In the genomic region with DNA sequence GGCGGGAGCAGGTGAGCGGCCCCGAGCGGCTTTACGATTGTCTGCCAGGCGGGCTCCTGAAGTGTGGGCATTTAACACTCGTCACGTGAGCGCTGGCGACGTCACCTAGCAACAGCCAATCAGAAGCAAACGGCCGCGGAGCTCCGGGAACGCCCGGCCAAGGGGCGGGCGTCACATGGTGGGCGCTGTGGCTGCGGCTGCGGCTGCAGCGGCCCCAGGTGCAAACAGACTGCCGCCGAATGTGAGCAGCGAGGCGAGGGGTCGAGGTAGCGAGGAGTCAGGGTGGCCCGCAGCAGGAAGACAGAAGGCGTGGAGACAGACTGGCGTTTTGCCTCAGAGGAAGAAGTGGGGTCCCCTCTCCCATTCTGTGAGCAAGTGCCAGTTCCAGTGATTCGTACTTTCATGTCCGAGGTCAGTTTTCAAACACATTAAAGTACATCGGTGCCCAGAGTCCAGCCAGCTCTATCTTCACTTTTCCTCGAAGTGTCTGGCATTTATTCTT, we compare ENCODE assay signal across 8 cellular contexts. TPM values are rescaled to one million over a fixed set of nuclear protein-coding genes. Genes with fewer than 3 reads are reported as not detected.
DNase-seq lines count a peak whose midpoint lies in the region; ATAC-seq and TF ChIP-seq lines count a peak whose summit lies in the region.

A gene (minus strand): TSS at position 43 of the 502 bp plus-strand sequence. CDS start 362 bp downstream, outside the sequence.

- H3K36me3 ChIP-seq in ACC112 (ENCODE audit: insufficient read depth, low read length) (no peaks in the 10 kb centered on the region), kidney epithelial cell (ENCODE audit: control insufficient read depth, insufficient read depth, low read length) (no peaks in the 10 kb centered on the region)

- H3K27me3 ChIP-seq in ACC112 (ENCODE audit: insufficient read depth, low read length) (no peaks in the 10 kb centered on the region), kidney epithelial cell (ENCODE audit: control insufficient read depth, insufficient read depth, low read length) (peaks cover 57% of the 10 kb centered on the region)

- H3K4me1 ChIP-seq in ACC112 (ENCODE audit: control insufficient read depth, insufficient read depth, low read length, unreplicated experiment), result peaks cover 22% of the 10 kb centered on the region

- peak within 1 kb of the TSS; percentile 76 for H2AFZ ChIP-seq in ACC112 (ENCODE audit: low read length, unreplicated experiment)

- peak within 1 kb of the TSS; percentile 11; the same call in 1 of the 2 replicates for H3K27ac ChIP-seq in ACC112 (ENCODE audit: low read depth, low read length)
- H3K27ac ChIP-seq in caudate nucleus (ENCODE audit: low read depth, low read length), result no peak within 1 kb of the TSS

- DNase-seq in NCI-H2029 treated with DMSO at 0.1 percent for 48 hours (lab: John Stamatoyannopoulos, UW) (peak; percentile 48), T1000 (lab: John Stamatoyannopoulos, UW) (peak; percentile 93), caudate nucleus (lab: John Stamatoyannopoulos, UW) (peak in 55 of 61 donors; percentile 13 to 89 (median 63)), kidney epithelial cell (ENCODE audit: low read depth) (peak; percentile 41)
- DNase-seq in stimulated activated CD4-positive, alpha-beta T cell treated with anti-CD3 and anti-CD28 coated beads, Interleukin-2, amount 100 ng/mL, for 24 hours, result peak; percentile 68 to 81

- H3K4me3 ChIP-seq in ACC112 (ENCODE audit: low read depth, low read length) (peak within 1 kb of the TSS; percentile 88), kidney epithelial cell (ENCODE audit: low read depth, low read length) (peak within 1 kb of the TSS; percentile 45)

- ATAC-seq in GM18511 (IDR thresholded peaks at IDR 0.05; ENCODE audit: unreplicated experiment) (peak; percentile 79), HG02943 (IDR thresholded peaks at IDR 0.05; ENCODE audit: low read depth, unreplicated experiment) (peak; percentile 70)

- peaks cover 16% of the 10 kb centered on the region for H3K79me2 ChIP-seq in ACC112 (ENCODE audit: control insufficient read depth, insufficient read depth, low read length, unreplicated experiment)

- no peak for TF ChIP-seq CTCF in kidney epithelial cell (IDR thresholded peaks at IDR 0.05; ENCODE audit: insufficient read depth, low read length, poor library complexity, severe bottlenecking)

RNA-seq across cellular contexts. Expression of the gene that starts here (rescaled TPM):
- 0.08 TPM in 1 of 2 replicates, not detected in the other for total RNA-seq in kidney epithelial cell

Comparison
In these comparisons a context has a peak if more than half of its experiments do, and no peak if none do; other contexts are left out.
1. Peak in DNase-seq and H3K4me3 ChIP-seq in kidney epithelial cell; RNA of the gene not detected or under 1 TPM.
2. DNase-seq: peak in every context shown above with its lines; median percentile 93 in T1000; 74 in stimulated activated CD4-positive, alpha-beta T cell treated with anti-CD3 and anti-CD28 coated beads, Interleukin-2, amount 100 ng/mL, for 24 hours; 63 in caudate nucleus; 48 in NCI-H2029 treated with DMSO at 0.1 percent for 48 hours; 41 in kidney epithelial cell.